In the genomic region with DNA sequence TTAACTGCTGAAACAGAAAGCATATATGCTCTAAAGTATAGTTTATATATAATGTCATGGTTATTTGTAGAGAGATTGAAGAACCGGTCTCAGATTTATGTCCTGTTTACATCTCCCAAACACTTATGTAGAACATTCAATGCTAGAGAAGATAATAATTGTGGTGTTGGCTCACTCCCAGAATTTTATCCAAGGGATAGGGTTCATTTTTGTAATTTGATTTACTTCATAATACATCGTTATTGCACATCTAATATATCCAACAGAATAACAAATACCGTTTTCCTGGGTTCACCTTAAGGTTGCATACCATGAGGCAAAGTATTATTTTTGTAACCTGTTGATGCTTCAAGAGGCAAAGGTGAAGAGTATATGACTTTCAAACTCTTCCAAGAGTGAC, we compare ENCODE assay signal across 15 cellular contexts.
"Had no signal": no experiment of that assay in that cellular context is flagged by ENCODE, and none has a peak within 500 bp of the region (broad histone marks: within the 10 kb centered on the region; RNA-seq: fewer than 3 reads in every experiment).

No MANE protein-coding gene starts in this region.

- H3K27me3 ChIP-seq: sigmoid colon, suprapubic skin had no signal

- H3K27ac ChIP-seq: sigmoid colon, suprapubic skin had no signal

- H3K4me1 ChIP-seq: suprapubic skin had no signal

- H3K9me3 ChIP-seq: sigmoid colon, suprapubic skin had no signal

- H3K36me3 ChIP-seq: sigmoid colon, suprapubic skin had no signal

- ATAC-seq: activated naive CD8-positive, alpha-beta T cell treated with anti-CD3 and anti-CD28 coated beads, Interleukin-2, amount 50 U/mL, for 24 hours; naive thymus-derived CD8-positive, alpha-beta T cell; stimulated activated naive CD8-positive, alpha-beta T cell treated with anti-CD3 and anti-CD28 coated beads, Interleukin-15, Interleukin-2, amounts not matched to agents 100 U/mL and 50 U/mL, for 24 hours had no signal

- DNase-seq: activated B cell treated with CpG ODN at 0.5 μM for 24 hours; activated CD4-positive, alpha-beta T cell treated with anti-CD3 and anti-CD28 coated beads, Interleukin-2, amount 10 ng/mL, durations not matched to agents 24 days and 14 days; activated naive CD4-positive, alpha-beta T cell treated with Interleukin-2 at 50 U/mL for 16 hours; activated naive CD8-positive, alpha-beta T cell treated with anti-CD3 and anti-CD28 coated beads, Interleukin-2, amount 50 U/mL, for 24 hours; central memory CD4-positive, alpha-beta T cell; cortex of kidney; effector CD8-positive, alpha-beta T cell; naive thymus-derived CD8-positive, alpha-beta T cell; occipital lobe; sigmoid colon; stimulated activated CD4-positive, alpha-beta T cell treated with anti-CD3 and anti-CD28 coated beads, Interleukin-4, amount 100 ng/mL, for 1 hour; stimulated activated CD8-positive, alpha-beta memory T cell treated with anti-CD3 and anti-CD28 coated beads, Interleukin-4, amount 100 ng/mL, for 48 hours; stimulated activated naive CD8-positive, alpha-beta T cell treated with anti-CD3 and anti-CD28 coated beads, Interleukin-15, Interleukin-2, amounts not matched to agents 100 U/mL and 50 U/mL, for 24 hours had no signal

- H3K4me3 ChIP-seq: lung, sigmoid colon, suprapubic skin had no signal
